21 cellular contexts compared by ENCODE assay signal in genomic region chr5:163963881-163964280, GRCh38.
DNase-seq lines count a peak whose midpoint lies in the region; TF ChIP-seq lines count a peak whose summit lies in the region.
"Had no signal": no experiment of that assay in that cellular context is flagged by ENCODE, and none has a peak within 500 bp of the region (broad histone marks: within the 10 kb centered on the region; RNA-seq: fewer than 3 reads in every experiment).

No MANE protein-coding gene starts in this region.

- H3K36me3 ChIP-seq in MG63, result no peaks in the 10 kb centered on the region
- no peaks in the 10 kb centered on the region for H3K36me3 ChIP-seq in suprapubic skin
- H3K36me3 ChIP-seq: esophagus muscularis mucosa, SJSA1, tibial artery had no signal

- no peak for TF ChIP-seq POLR2A in suprapubic skin (IDR thresholded peaks at IDR 0.05)

- no peak overlapping the region for H3K4me3 ChIP-seq in AG09309 (ENCODE audit: control insufficient read depth, low read depth, low read length)
- H3K4me3 ChIP-seq in MG63, result no peak overlapping the region
- H3K4me3 ChIP-seq in suprapubic skin, result no peak overlapping the region
- H3K4me3 ChIP-seq: A549, esophagus muscularis mucosa, SJSA1, tibial artery had no signal

- no peaks in the 10 kb centered on the region; the same call in 1 of the 2 replicates for H3K27me3 ChIP-seq in MG63
- no peaks in the 10 kb centered on the region for H3K27me3 ChIP-seq in suprapubic skin
- H3K27me3 ChIP-seq: esophagus muscularis mucosa, tibial artery had no signal

- TF ChIP-seq CTCF in AG09309 (IDR thresholded peaks at IDR 0.05; ENCODE audit: control insufficient read depth, insufficient read depth, low read depth, low read length, missing control alignments), result no peak
- no peak for TF ChIP-seq CTCF in suprapubic skin (IDR thresholded peaks at IDR 0.05)

- no peaks in the 10 kb centered on the region for H3K9me3 ChIP-seq in MG63
- no peaks in the 10 kb centered on the region for H3K9me3 ChIP-seq in suprapubic skin
- H3K9me3 ChIP-seq: A549, esophagus muscularis mucosa, SJSA1, tibial artery had no signal

- 72% methylated on average over 9 of the region's 9 CpGs for WGBS in suprapubic skin

- H3K4me1 ChIP-seq in suprapubic skin, result no peaks in the 10 kb centered on the region
- H3K4me1 ChIP-seq: A549, esophagus muscularis mucosa, SJSA1, tibial artery had no signal

- no peak for TF ChIP-seq EP300 in suprapubic skin (IDR thresholded peaks at IDR 0.05)

- peak; percentile 25 for DNase-seq in AG09309 (ENCODE audit: low read depth)
- DNase-seq in MG63, result peak; percentile 44
- DNase-seq in SKM-1 treated with dmso at 0.1 percent for 144 hours (lab: John Stamatoyannopoulos, UW; ENCODE audit: unreplicated experiment), result peak; percentile 89
- DNase-seq in iris pigment epithelial cell (ENCODE audit: low read depth), result peak; percentile 67
- DNase-seq in activated CD8-positive, alpha-beta memory T cell treated with anti-CD3 and anti-CD28 coated beads for 24 hours, result no peak
- no peak for DNase-seq in NCI-H1417 (lab: John Stamatoyannopoulos, UW)
- no peak for DNase-seq in DMS153 (lab: John Stamatoyannopoulos, UW)
- DNase-seq in suprapubic skin (ENCODE audit: low spot score in 2 of 2), result no peak
- DNase-seq: activated CD4-positive, alpha-beta T cell treated with anti-CD3 and anti-CD28 coated beads for 4 hours; activated naive CD4-positive, alpha-beta T cell treated with anti-CD3 and anti-CD28 coated beads, Interleukin-2, amount 50 U/mL, for 16 hours; CD8-positive, alpha-beta T cell; DMS79 treated with DMSO at 0.1 percent for 48 hours; H7; islet precursor cell; NCI-H187 treated with DMSO at 0.1 percent for 48 hours; NCI-H446; T1000; tibial artery had no signal

- H3K27ac ChIP-seq in suprapubic skin, result no peak overlapping the region
- H3K27ac ChIP-seq: A549, esophagus muscularis mucosa, SJSA1, tibial artery had no signal

Comparison
In these comparisons a context has a peak if more than half of its experiments do, and no peak if none do; other contexts are left out.
1. DNase-seq: peak in AG09309 (single experiment), MG63 (single experiment), SKM-1 treated with dmso at 0.1 percent for 144 hours (single experiment) and iris pigment epithelial cell (single experiment); none in activated CD8-positive, alpha-beta memory T cell treated with anti-CD3 and anti-CD28 coated beads for 24 hours (single experiment), NCI-H1417 (0 of 3), DMS153 (single experiment) and suprapubic skin (0 of 2).